In the genomic region with DNA sequence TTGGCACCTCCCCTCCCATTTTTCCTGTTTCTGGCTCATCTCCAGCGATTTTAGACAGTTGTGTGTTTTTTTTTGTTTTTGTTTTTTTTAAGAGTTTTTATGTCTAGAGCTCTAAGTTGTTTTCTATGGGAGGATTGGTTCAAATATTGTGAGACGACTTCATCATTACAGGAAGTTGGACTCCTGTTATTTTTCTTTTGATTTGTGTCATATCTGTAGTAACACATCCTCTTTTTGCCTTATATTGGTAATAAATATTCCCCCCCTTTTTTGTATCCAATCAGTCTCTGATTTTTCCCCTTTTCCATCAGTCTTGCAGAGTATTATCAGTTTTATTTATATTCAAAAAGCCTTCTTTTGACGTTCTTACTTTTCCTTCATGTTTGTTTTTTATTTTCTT, we compare ENCODE assay signal across 20 cellular contexts.
DNase-seq lines count a peak whose midpoint lies in the region; ATAC-seq, FAIRE-seq and TF ChIP-seq lines count a peak whose summit lies in the region.
"Had no signal": no experiment of that assay in that cellular context is flagged by ENCODE, and none has a peak within 500 bp of the region (broad histone marks: within the 10 kb centered on the region; RNA-seq: fewer than 3 reads in every experiment).

No MANE protein-coding gene starts in this region.

- no peaks in the 10 kb centered on the region for H3K27me3 ChIP-seq in OCI-LY3 (ENCODE audit: low read depth, low read length)

- no peak for DNase-seq in GM12891 (ENCODE audit: insufficient read length, low spot score)
- DNase-seq in stimulated activated naive B cell treated with anti-CD40 and anti-IgM and Interleukin-4, amounts not matched to agents 10 μg/mL and 1 μg/mL and 100 μg/mL, for 72 hours = no peak
- no peak for DNase-seq in activated gamma-delta T cell (lab: John Stamatoyannopoulos, UW)
- no peak for DNase-seq in SIG-M5 treated with dmso at 0.1 percent for 504 hours (lab: John Stamatoyannopoulos, UW; ENCODE audit: unreplicated experiment)
- DNase-seq: 8988T; ACHN; C1 segment of cervical spinal cord; Calu3; CD4-positive, alpha-beta memory T cell; COR-L47; DMS153; DND-41; H9; HFFc6 had no signal

- H3K4me1 Mint-ChIP-seq in stimulated activated naive B cell treated with anti-CD40 and anti-IgM and Interleukin-4, amounts not matched to agents 10 μg/mL and 1 μg/mL and 100 μg/mL, for 72 hours = peaks cover 8 to 25% of the 10 kb centered on the region in 2 donors
- H3K4me1 Mint-ChIP-seq: H9 had no signal

- no peak for FAIRE-seq in GM12891 (lab: Jason Lieb, UNC)
- FAIRE-seq: A549, G401.6 had no signal

- peaks cover 13 to 25% of the 10 kb centered on the region in 2 donors for H3K36me3 Mint-ChIP-seq in stimulated activated naive B cell treated with anti-CD40 and anti-IgM and Interleukin-4, amounts not matched to agents 10 μg/mL and 1 μg/mL and 100 μg/mL, for 72 hours

- TF ChIP-seq CTCF in OCI-LY3 (IDR thresholded peaks at IDR 0.05; ENCODE audit: low read depth, low read length) = no peak

- H3K9ac ChIP-seq in OCI-LY3 (ENCODE audit: low read length) = no peak overlapping the region

- H3K27ac ChIP-seq in OCI-LY3 (ENCODE audit: low read length) = peak overlapping the region; percentile 58
- H3K27ac ChIP-seq: A549 had no signal

- H2AFZ ChIP-seq in OCI-LY3 (ENCODE audit: low read depth, low read length) = peak overlapping the region; percentile 49; the same call in 1 of the 2 replicates
- H2AFZ ChIP-seq: GM23338 had no signal

- no peaks in the 10 kb centered on the region for H3K36me3 ChIP-seq in OCI-LY3 (replicated peaks; ENCODE audit: low read depth, low read length)

- peaks cover 0 to 3% of the 10 kb centered on the region in 2 donors for H3K9me3 Mint-ChIP-seq in stimulated activated naive B cell treated with anti-CD40 and anti-IgM and Interleukin-4, amounts not matched to agents 10 μg/mL and 1 μg/mL and 100 μg/mL, for 72 hours
- H3K9me3 Mint-ChIP-seq: GM23338, H9, HFFc6 had no signal

- H3K79me2 ChIP-seq in OCI-LY3 (ENCODE audit: low read length) = no peaks in the 10 kb centered on the region

- no peak overlapping the region for H3K4me3 Mint-ChIP-seq in stimulated activated naive B cell treated with anti-CD40 and anti-IgM and Interleukin-4, amounts not matched to agents 10 μg/mL and 1 μg/mL and 100 μg/mL, for 72 hours
- H3K4me3 Mint-ChIP-seq: CD4-positive, alpha-beta memory T cell; GM23338; H9; HFFc6 had no signal

- no peaks in the 10 kb centered on the region for H4K20me1 ChIP-seq in OCI-LY3 (ENCODE audit: insufficient read depth, low read length)

- H3K4me1 ChIP-seq in OCI-LY3 (ENCODE audit: low read length) = peaks cover 12% of the 10 kb centered on the region
- H3K4me1 ChIP-seq: A549 had no signal

- no peak overlapping the region for H3K27ac Mint-ChIP-seq in stimulated activated naive B cell treated with anti-CD40 and anti-IgM and Interleukin-4, amounts not matched to agents 10 μg/mL and 1 μg/mL and 100 μg/mL, for 72 hours
- H3K27ac Mint-ChIP-seq: CD4-positive, alpha-beta memory T cell; GM23338; HFFc6 had no signal

- no peak for TF ChIP-seq POLR2A in GM12891 (IDR thresholded peaks at IDR 0.05; ENCODE audit: low read depth, low read length)

- H3K27me3 Mint-ChIP-seq in stimulated activated naive B cell treated with anti-CD40 and anti-IgM and Interleukin-4, amounts not matched to agents 10 μg/mL and 1 μg/mL and 100 μg/mL, for 72 hours = no peaks in the 10 kb centered on the region
- H3K27me3 Mint-ChIP-seq: CD4-positive, alpha-beta memory T cell had no signal

- H3K4me3 ChIP-seq in OCI-LY3 (ENCODE audit: low read length) = 0 out of 2 replicates have a peak overlapping the region, but pooled peaks have one; percentile 26
- H3K4me3 ChIP-seq: A549, GM23338 had no signal

- H3K4me2 ChIP-seq in OCI-LY3 (ENCODE audit: low read length) = peak overlapping the region; percentile 52
- H3K4me2 ChIP-seq: A549, GM23338 had no signal

- no peaks in the 10 kb centered on the region for H3K9me3 ChIP-seq in OCI-LY3 (ENCODE audit: insufficient read depth, low read length)
- H3K9me3 ChIP-seq: A549 had no signal

- peak; percentile 42 for ATAC-seq in HG02870 (IDR thresholded peaks at IDR 0.05; ENCODE audit: unreplicated experiment)
- ATAC-seq in stimulated activated naive B cell treated with anti-CD40 and anti-IgM and Interleukin-4, amounts not matched to agents 10 μg/mL and 1 μg/mL and 100 μg/mL, for 72 hours (replicated peaks) = peak; percentile 44 to 57
- no peak for ATAC-seq in HG03521 (IDR thresholded peaks at IDR 0.05; ENCODE audit: unreplicated experiment)
- ATAC-seq: A549, GM23338 had no signal

TF ChIP-seq in GM12891, 5 proteins besides CTCF, POLR2A, EP300 and RAD21:
- TF ChIP-seq SPI1 (IDR thresholded peaks at IDR 0.05; ENCODE audit: low read depth, low read length) (peak; percentile 73), POU2F2 (IDR thresholded peaks at IDR 0.05; ENCODE audit: low read depth, low read length) (no peak), POLR2AphosphoS5 (IDR thresholded peaks at IDR 0.05; ENCODE audit: low read depth, low read length) (no peak)
